In the genomic region with DNA sequence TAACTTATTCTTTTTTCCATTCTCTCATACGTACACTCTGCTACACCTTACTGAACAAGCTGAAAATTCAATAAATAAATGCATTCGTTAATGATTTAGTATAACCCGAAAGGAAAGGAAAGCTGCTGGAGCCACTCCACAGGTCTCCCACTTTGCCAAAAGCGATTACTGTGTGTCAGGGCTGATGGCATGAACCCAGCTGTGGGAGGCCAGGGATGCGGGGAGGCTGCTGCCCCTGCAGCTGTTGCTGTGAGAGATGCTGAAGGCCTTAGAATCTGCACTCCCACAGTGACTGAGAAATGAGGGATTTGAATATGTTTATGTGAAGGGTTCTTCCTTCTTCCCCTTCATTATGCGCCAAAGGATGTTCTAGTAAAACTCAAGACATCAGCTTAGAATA, we compare ENCODE assay signal across 28 cellular contexts.
"Had no signal": no experiment of that assay in that cellular context is flagged by ENCODE, and none has a peak within 500 bp of the region (broad histone marks: within the 10 kb centered on the region; RNA-seq: fewer than 3 reads in every experiment).

No MANE protein-coding gene starts in this region.

- H3K4me1 Mint-ChIP-seq: activated CD4-positive, alpha-beta T cell treated with anti-CD3 and anti-CD28 coated beads, Interleukin-2, amount 10 ng/mL, durations not matched to agents 7 days and 5 days; activated T-helper 17 cell treated with anti-CD3 and anti-CD28 coated beads, Interleukin-2, amount 50 U/mL, for 72 hours; T-cell had no signal

- ATAC-seq: activated T-cell treated with anti-CD3 and anti-CD28 coated beads, Interleukin-2, amount 50 U/mL, for 4 hours; activated T-helper 17 cell treated with anti-CD3 and anti-CD28 coated beads, Interleukin-2, amount 50 U/mL, for 72 hours; PC-3; T-cell had no signal

- H3K36me3 ChIP-seq: brain microvascular endothelial cell, cardiac muscle cell had no signal

- H3K4me3 ChIP-seq: cardiac muscle cell, SK-N-MC had no signal

- H3K27me3 ChIP-seq: brain microvascular endothelial cell, cardiac muscle cell had no signal

- H3K9me3 Mint-ChIP-seq: activated CD4-positive, alpha-beta memory T cell treated with anti-CD3 and anti-CD28 coated beads for 36 hours; activated CD4-positive, alpha-beta T cell treated with anti-CD3 and anti-CD28 coated beads, Interleukin-2, amount 10 ng/mL, durations not matched to agents 7 days and 5 days; activated naive CD4-positive, alpha-beta T cell treated with anti-CD3 and anti-CD28 coated beads for 36 hours had no signal

- H3K27ac ChIP-seq: brain microvascular endothelial cell, cardiac muscle cell, KMS-11, SK-N-MC had no signal

- H3K4me3 Mint-ChIP-seq: activated CD4-positive, alpha-beta memory T cell treated with anti-CD3 and anti-CD28 coated beads for 36 hours; activated CD4-positive, alpha-beta T cell treated with anti-CD3 and anti-CD28 coated beads, Interleukin-2, amount 10 ng/mL, durations not matched to agents 7 days and 5 days; activated naive CD4-positive, alpha-beta T cell treated with anti-CD3 and anti-CD28 coated beads for 36 hours; activated naive CD8-positive, alpha-beta T cell; activated T-cell treated with anti-CD3 and anti-CD28 coated beads, Interleukin-2, amount 50 U/mL, for 4 hours; activated T-helper 17 cell treated with anti-CD3 and anti-CD28 coated beads, Interleukin-2, amount 50 U/mL, for 72 hours; T-cell had no signal

- H3K36me3 Mint-ChIP-seq: activated CD4-positive, alpha-beta memory T cell treated with anti-CD3 and anti-CD28 coated beads for 36 hours; activated naive CD8-positive, alpha-beta T cell; T-cell had no signal

- H3K27me3 Mint-ChIP-seq: activated CD4-positive, alpha-beta T cell treated with anti-CD3 and anti-CD28 coated beads, Interleukin-2, amount 10 ng/mL, durations not matched to agents 7 days and 5 days had no signal

- DNase-seq: activated CD4-positive, alpha-beta memory T cell treated with anti-CD3 and anti-CD28 coated beads for 36 hours; activated CD4-positive, alpha-beta T cell treated with anti-CD3 and anti-CD28 coated beads, Interleukin-2, amount 10 ng/mL, durations not matched to agents 7 days and 5 days; activated CD4-positive, CD25-positive, alpha-beta regulatory T cell; activated CD8-positive, alpha-beta memory T cell treated with anti-CD3 and anti-CD28 coated beads for 24 hours; activated gamma-delta T cell; activated naive CD4-positive, alpha-beta T cell treated with anti-CD3 and anti-CD28 coated beads for 36 hours; activated T-cell treated with anti-CD3 and anti-CD28 coated beads, Interleukin-2, amount 50 U/mL, for 4 hours; amygdala; brain microvascular endothelial cell; NCI-H1092; NCI-H1417; NCI-H1694; NCI-H2029; NCI-H2107; NCI-H2171 treated with DMSO at 0.1 percent for 48 hours; NCI-H226; NCI-H510A treated with DMSO at 0.1 percent for 48 hours; NCI-H69; PC-3; SIG-M5; T-cell; T-helper 2 cell; T1000 had no signal

- H3K27ac Mint-ChIP-seq: activated CD4-positive, alpha-beta memory T cell treated with anti-CD3 and anti-CD28 coated beads for 36 hours; activated CD4-positive, alpha-beta T cell treated with anti-CD3 and anti-CD28 coated beads, Interleukin-2, amount 10 ng/mL, durations not matched to agents 7 days and 5 days; activated naive CD4-positive, alpha-beta T cell treated with anti-CD3 and anti-CD28 coated beads for 36 hours; activated naive CD8-positive, alpha-beta T cell; activated T-helper 17 cell treated with anti-CD3 and anti-CD28 coated beads, Interleukin-2, amount 50 U/mL, for 72 hours; T-cell had no signal
